19 cellular contexts compared by ENCODE assay signal in the genomic region with DNA sequence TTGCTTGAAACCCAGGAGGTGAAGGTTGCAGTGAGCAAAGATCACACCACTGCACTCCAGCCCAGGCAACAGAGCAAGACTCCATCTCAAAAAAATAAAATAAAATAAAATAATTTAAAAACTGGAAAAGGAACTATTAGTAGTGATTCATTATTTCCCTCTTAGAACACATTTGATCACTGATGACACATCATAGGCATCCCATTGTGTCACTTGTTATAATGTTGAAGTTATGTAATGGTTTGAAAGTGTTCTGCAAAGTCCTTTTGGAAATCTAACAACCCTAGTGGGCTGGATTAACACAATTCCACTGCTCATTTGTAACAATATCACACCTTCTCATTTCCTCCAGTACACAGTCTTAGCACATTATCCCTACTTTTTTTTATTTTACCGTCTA.
"Had no signal": no experiment of that assay in that cellular context is flagged by ENCODE, and none has a peak within 500 bp of the region (broad histone marks: within the 10 kb centered on the region; RNA-seq: fewer than 3 reads in every experiment).

No MANE protein-coding gene starts in this region.

- H3K4me3 ChIP-seq: body of pancreas, esophagus muscularis mucosa, heart left ventricle, mucosa of descending colon, pancreas, psoas muscle had no signal

- H3K4me1 ChIP-seq: body of pancreas, esophagus muscularis mucosa, heart left ventricle, pancreas, psoas muscle had no signal

- DNase-seq: activated CD4-positive, alpha-beta memory T cell treated with anti-CD3 and anti-CD28 coated beads, Interleukin-2, amount 10 ng/mL, durations not matched to agents 7 days and 5 days; activated CD4-positive, alpha-beta T cell treated with anti-CD3 and anti-CD28 coated beads for 48 hours; activated gamma-delta T cell treated with Interleukin-2 at 50 U/mL for 16 hours; body of pancreas; dermis blood vessel endothelial cell; effector memory CD4-positive, alpha-beta T cell; heart left ventricle; islet precursor cell; left cardiac atrium; mucosa of descending colon; nephron progenitor cell; pancreas; psoas muscle; right cardiac atrium; stimulated activated CD4-positive, alpha-beta T cell treated with anti-CD3 and anti-CD28 coated beads, Interleukin-12 subunit alpha, Interleukin-12 subunit beta, amount 100 ng/mL, for 4 hours; stimulated activated CD4-positive, alpha-beta T cell treated with anti-CD3 and anti-CD28 coated beads, Interleukin-4, amount 100 ng/mL, for 4 hours; stimulated activated naive CD8-positive, alpha-beta T cell treated with anti-CD3 and anti-CD28 coated beads, Interleukin-15, Interleukin-2, amounts not matched to agents 100 U/mL and 50 U/mL, for 24 hours; T-helper 2 cell had no signal

- H3K9me3 ChIP-seq: body of pancreas, esophagus muscularis mucosa, heart left ventricle, mucosa of descending colon, pancreas, psoas muscle had no signal

- ATAC-seq: body of pancreas; heart left ventricle; left cardiac atrium; mucosa of descending colon; pancreas; psoas muscle; right cardiac atrium; stimulated activated naive CD8-positive, alpha-beta T cell treated with anti-CD3 and anti-CD28 coated beads, Interleukin-15, Interleukin-2, amounts not matched to agents 100 U/mL and 50 U/mL, for 24 hours had no signal

- H3K36me3 ChIP-seq: esophagus muscularis mucosa, heart left ventricle, pancreas had no signal

- H3K27me3 ChIP-seq: body of pancreas, esophagus muscularis mucosa, heart left ventricle, pancreas had no signal

- H3K27ac ChIP-seq: body of pancreas, esophagus muscularis mucosa, heart left ventricle, pancreas, psoas muscle had no signal
